In the genomic region with DNA sequence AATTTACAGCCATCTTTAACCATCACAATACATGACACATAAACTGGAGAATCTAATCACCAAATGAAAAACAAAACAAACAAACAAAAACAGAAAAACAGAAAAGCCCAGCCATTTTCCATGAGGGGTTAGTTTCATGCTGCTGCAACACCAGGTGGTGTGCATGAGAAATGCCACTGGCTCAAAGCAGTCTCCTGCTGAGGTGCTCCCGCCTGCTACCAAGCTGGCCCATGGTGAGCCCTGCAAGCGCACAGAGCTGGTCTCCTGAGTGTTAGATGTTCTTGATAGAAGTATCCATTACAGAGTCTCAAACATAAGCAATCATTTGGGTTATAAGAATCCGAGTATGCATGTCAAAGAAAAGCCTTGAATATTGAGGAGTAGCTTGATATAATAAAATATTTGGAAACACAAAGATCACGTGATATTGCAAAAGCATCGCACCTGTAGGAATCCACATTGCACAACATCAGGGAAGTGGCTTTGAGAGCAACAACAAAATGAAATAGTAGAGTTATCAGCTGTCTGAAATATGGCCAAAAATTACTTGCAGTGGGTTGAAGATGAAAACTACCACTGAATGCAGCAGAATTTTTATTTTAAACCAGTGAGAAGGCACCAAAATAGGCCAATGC, we compare ENCODE assay signal across 1 cellular context.
TF ChIP-seq lines count a peak whose summit lies in the region.

No MANE protein-coding gene starts in this region.

TF ChIP-seq in HepG2, 621 proteins besides CTCF, POLR2A, EP300 and RAD21 (continued from another document):
- TF ChIP-seq USF2 (IDR thresholded peaks at IDR 0.05; ENCODE audit: low read depth, low read length) (0 out of 2 replicates have a peak, but pooled peaks have one; percentile 6), USF2 (CRISPR knock-in tag; IDR thresholded peaks at IDR 0.05; ENCODE audit: borderline replicate concordance) (no peak), KDM1A (CRISPR knock-in tag; IDR thresholded peaks at IDR 0.05) (no peak), CEBPB (IDR thresholded peaks at IDR 0.05; ENCODE audit: borderline replicate concordance, low read depth, low read length) (peak; percentile 25; the same call in 1 of the 2 replicates), ZNF468 (CRISPR knock-in tag; IDR thresholded peaks at IDR 0.05) (no peak), FOXK1 (CRISPR knock-in tag; IDR thresholded peaks at IDR 0.05; ENCODE audit: borderline replicate concordance, low read depth) (no peak), SYNCRIP (IDR thresholded peaks at IDR 0.05; ENCODE audit: insufficient read depth, low read depth, low read length) (no peak), ZNF143 (CRISPR knock-in tag; IDR thresholded peaks at IDR 0.05) (no peak), DRAP1 (CRISPR knock-in tag; IDR thresholded peaks at IDR 0.05) (no peak), ZFP37 (CRISPR knock-in tag; IDR thresholded peaks at IDR 0.05; ENCODE audit: borderline replicate concordance) (no peak), ZNF124 (CRISPR knock-in tag; IDR thresholded peaks at IDR 0.05) (no peak), MAFF (IDR thresholded peaks at IDR 0.05; ENCODE audit: low read depth, low read length) (no peak), ZZZ3 (CRISPR knock-in tag; IDR thresholded peaks at IDR 0.05; ENCODE audit: borderline replicate concordance) (no peak), CBX1 (IDR thresholded peaks at IDR 0.05; ENCODE audit: low read depth) (no peak), PLRG1 (conservative IDR thresholded peaks at IDR 0.05) (no peak), TP53 (CRISPR knock-in tag; conservative IDR thresholded peaks at IDR 0.05) (no peak), ARNT2 (CRISPR knock-in tag; IDR thresholded peaks at IDR 0.05; ENCODE audit: low read depth) (no peak), MAFG (CRISPR knock-in tag; IDR thresholded peaks at IDR 0.05) (no peak), RAD51 (IDR thresholded peaks at IDR 0.05; ENCODE audit: borderline replicate concordance) (peak; percentile 58; the same call in 1 of the 2 replicates), KMT2B (CRISPR knock-in tag; IDR thresholded peaks at IDR 0.05) (no peak), ZNF652 (CRISPR knock-in tag; IDR thresholded peaks at IDR 0.05; ENCODE audit: borderline replicate concordance, low read depth) (no peak)
- TF ChIP-seq, protein P1, sequence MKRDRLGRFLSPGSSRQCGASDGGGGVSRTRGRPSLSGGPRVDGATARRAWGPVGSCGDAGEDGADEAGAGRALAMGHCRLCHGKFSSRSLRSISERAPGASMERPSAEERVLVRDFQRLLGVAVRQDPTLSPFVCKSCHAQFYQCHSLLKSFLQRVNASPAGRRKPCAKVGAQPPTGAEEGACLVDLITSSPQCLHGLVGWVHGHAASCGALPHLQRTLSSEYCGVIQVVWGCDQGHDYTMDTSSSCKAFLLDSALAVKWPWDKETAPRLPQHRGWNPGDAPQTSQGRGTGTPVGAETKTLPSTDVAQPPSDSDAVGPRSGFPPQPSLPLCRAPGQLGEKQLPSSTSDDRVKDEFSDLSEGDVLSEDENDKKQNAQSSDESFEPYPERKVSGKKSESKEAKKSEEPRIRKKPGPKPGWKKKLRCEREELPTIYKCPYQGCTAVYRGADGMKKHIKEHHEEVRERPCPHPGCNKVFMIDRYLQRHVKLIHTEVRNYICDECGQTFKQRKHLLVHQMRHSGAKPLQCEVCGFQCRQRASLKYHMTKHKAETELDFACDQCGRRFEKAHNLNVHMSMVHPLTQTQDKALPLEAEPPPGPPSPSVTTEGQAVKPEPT (CRISPR knock-in tag; IDR thresholded peaks at IDR 0.05; ENCODE audit: low read depth): no peak
- TF ChIP-seq, protein P2, sequence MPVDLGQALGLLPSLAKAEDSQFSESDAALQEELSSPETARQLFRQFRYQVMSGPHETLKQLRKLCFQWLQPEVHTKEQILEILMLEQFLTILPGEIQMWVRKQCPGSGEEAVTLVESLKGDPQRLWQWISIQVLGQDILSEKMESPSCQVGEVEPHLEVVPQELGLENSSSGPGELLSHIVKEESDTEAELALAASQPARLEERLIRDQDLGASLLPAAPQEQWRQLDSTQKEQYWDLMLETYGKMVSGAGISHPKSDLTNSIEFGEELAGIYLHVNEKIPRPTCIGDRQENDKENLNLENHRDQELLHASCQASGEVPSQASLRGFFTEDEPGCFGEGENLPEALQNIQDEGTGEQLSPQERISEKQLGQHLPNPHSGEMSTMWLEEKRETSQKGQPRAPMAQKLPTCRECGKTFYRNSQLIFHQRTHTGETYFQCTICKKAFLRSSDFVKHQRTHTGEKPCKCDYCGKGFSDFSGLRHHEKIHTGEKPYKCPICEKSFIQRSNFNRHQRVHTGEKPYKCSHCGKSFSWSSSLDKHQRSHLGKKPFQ (CRISPR knock-in tag; IDR thresholded peaks at IDR 0.05; ENCODE audit: insufficient replicate concordance): no peak
- TF ChIP-seq, protein P3, sequence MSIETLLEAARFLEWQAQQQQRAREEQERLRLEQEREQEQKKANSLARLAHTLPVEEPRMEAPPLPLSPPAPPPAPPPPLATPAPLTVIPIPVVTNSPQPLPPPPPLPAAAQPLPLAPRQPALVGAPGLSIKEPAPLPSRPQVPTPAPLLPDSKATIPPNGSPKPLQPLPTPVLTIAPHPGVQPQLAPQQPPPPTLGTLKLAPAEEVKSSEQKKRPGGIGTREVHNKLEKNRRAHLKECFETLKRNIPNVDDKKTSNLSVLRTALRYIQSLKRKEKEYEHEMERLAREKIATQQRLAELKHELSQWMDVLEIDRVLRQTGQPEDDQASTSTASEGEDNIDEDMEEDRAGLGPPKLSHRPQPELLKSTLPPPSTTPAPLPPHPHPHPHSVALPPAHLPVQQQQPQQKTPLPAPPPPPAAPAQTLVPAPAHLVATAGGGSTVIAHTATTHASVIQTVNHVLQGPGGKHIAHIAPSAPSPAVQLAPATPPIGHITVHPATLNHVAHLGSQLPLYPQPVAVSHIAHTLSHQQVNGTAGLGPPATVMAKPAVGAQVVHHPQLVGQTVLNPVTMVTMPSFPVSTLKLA (IDR thresholded peaks at IDR 0.05): no peak
